ENCODE assay signal across 12 cellular contexts in genomic region chr19:14410054-14410774, GRCh38. TPM values are rescaled to one million over a fixed set of nuclear protein-coding genes. Genes with fewer than 3 reads are reported as not detected.
A peak's percentile ranks its signal among the peaks of the same experiment; 100 is the strongest.
DNase-seq lines count a peak whose midpoint lies in the region; ATAC-seq lines count a peak whose summit lies in the region.
"Had no signal": no experiment of that assay in that cellular context is flagged by ENCODE, and none has a peak within 500 bp of the region (broad histone marks: within the 10 kb centered on the region; RNA-seq: fewer than 3 reads in every experiment).

No MANE protein-coding gene starts in this region.

- ATAC-seq in central memory CD8-positive, alpha-beta T cell (replicated peaks; ENCODE audit: extremely low read depth, poor library complexity, severe bottlenecking) = peak; percentile 69

- H3K4me1 Mint-ChIP-seq in activated CD4-positive, alpha-beta memory T cell treated with anti-CD3 and anti-CD28 coated beads for 36 hours (ENCODE audit: low read depth) = peaks cover 51% of the 10 kb centered on the region
- peaks cover 75% of the 10 kb centered on the region for H3K4me1 Mint-ChIP-seq in central memory CD8-positive, alpha-beta T cell
- peaks cover 50% of the 10 kb centered on the region for H3K4me1 Mint-ChIP-seq in stimulated activated naive CD8-positive, alpha-beta T cell treated with anti-CD3 and anti-CD28 coated beads, Interleukin-15, Interleukin-2, amounts not matched to agents 100 ng/mL and 50 ng/mL, for 24 hours (ENCODE audit: low read depth)

- CTCF ChIA-PET in activated CD4-positive, alpha-beta memory T cell treated with anti-CD3 and anti-CD28 coated beads for 36 hours (lab: Charles Lee) = interaction anchor here (1.6 to 9.0 kb wide), 3 partner anchors 47 to 273 kb away, joined by 5 to 115 read pairs (median 7); no protein-coding TSS in a partner anchor

- intact Hi-C loops in activated CD4-positive, alpha-beta memory T cell treated with anti-CD3 and anti-CD28 coated beads for 36 hours (cut with micrococcal nuclease) = no loop called here

- H3K9me3 Mint-ChIP-seq in activated CD4-positive, alpha-beta memory T cell treated with anti-CD3 and anti-CD28 coated beads for 36 hours = no peaks in the 10 kb centered on the region
- no peaks in the 10 kb centered on the region for H3K9me3 Mint-ChIP-seq in central memory CD8-positive, alpha-beta T cell
- H3K9me3 Mint-ChIP-seq in stimulated activated naive CD8-positive, alpha-beta T cell treated with anti-CD3 and anti-CD28 coated beads, Interleukin-15, Interleukin-2, amounts not matched to agents 100 ng/mL and 50 ng/mL, for 24 hours = no peaks in the 10 kb centered on the region

- POLR2A ChIA-PET in activated CD4-positive, alpha-beta memory T cell treated with anti-CD3 and anti-CD28 coated beads for 36 hours (lab: Charles Lee) = interaction anchor here (0.9 to 2.1 kb wide), 5 partner anchors 8 to 59 kb away, joined by 3 to 4 read pairs (median 3); no protein-coding TSS in a partner anchor

- H3K4me3 Mint-ChIP-seq in activated CD4-positive, alpha-beta memory T cell treated with anti-CD3 and anti-CD28 coated beads for 36 hours = peak overlapping the region; percentile 41
- peak overlapping the region; percentile 76 for H3K4me3 Mint-ChIP-seq in central memory CD8-positive, alpha-beta T cell
- H3K4me3 Mint-ChIP-seq in stimulated activated naive CD8-positive, alpha-beta T cell treated with anti-CD3 and anti-CD28 coated beads, Interleukin-15, Interleukin-2, amounts not matched to agents 100 ng/mL and 50 ng/mL, for 24 hours = peak overlapping the region; percentile 59

- peak; percentile 42 for DNase-seq in activated naive CD4-positive, alpha-beta T cell treated with Interleukin-2 at 50 U/mL for 16 hours
- no peak for DNase-seq in activated naive CD4-positive, alpha-beta T cell treated with anti-CD3 and anti-CD28 coated beads, Interleukin-2, amount 50 U/mL, for 16 hours
- DNase-seq in activated CD4-positive, alpha-beta memory T cell treated with anti-CD3 and anti-CD28 coated beads for 36 hours = peak; percentile 71
- DNase-seq in central memory CD8-positive, alpha-beta T cell (ENCODE audit: low spot score in 2 of 2) = peak in 1 of 2 donors; percentile 68
- DNase-seq in Kasumi-1 (lab: John Stamatoyannopoulos, UW) (no peak), amniotic stem cell (lab: John Stamatoyannopoulos, UW) (no peak), NOMO-1 treated with DMSO at 0.1 percent for 48 hours (lab: John Stamatoyannopoulos, UW; ENCODE audit: unreplicated experiment) (no peak)
- DNase-seq: ACHN; DMS53; MV-4-11; stimulated activated CD8-positive, alpha-beta memory T cell treated with anti-CD3 and anti-CD28 coated beads, Interleukin-4, amount 100 ng/mL, for 48 hours had no signal

- no peaks in the 10 kb centered on the region for H3K27me3 Mint-ChIP-seq in activated CD4-positive, alpha-beta memory T cell treated with anti-CD3 and anti-CD28 coated beads for 36 hours
- H3K27me3 Mint-ChIP-seq in central memory CD8-positive, alpha-beta T cell = no peaks in the 10 kb centered on the region
- H3K27me3 Mint-ChIP-seq in stimulated activated naive CD8-positive, alpha-beta T cell treated with anti-CD3 and anti-CD28 coated beads, Interleukin-15, Interleukin-2, amounts not matched to agents 100 ng/mL and 50 ng/mL, for 24 hours = no peaks in the 10 kb centered on the region

- H3K36me3 Mint-ChIP-seq in activated CD4-positive, alpha-beta memory T cell treated with anti-CD3 and anti-CD28 coated beads for 36 hours = peaks cover 76% of the 10 kb centered on the region
- peaks cover 95% of the 10 kb centered on the region for H3K36me3 Mint-ChIP-seq in central memory CD8-positive, alpha-beta T cell (ENCODE audit: insufficient read depth)
- peaks cover 78% of the 10 kb centered on the region for H3K36me3 Mint-ChIP-seq in stimulated activated naive CD8-positive, alpha-beta T cell treated with anti-CD3 and anti-CD28 coated beads, Interleukin-15, Interleukin-2, amounts not matched to agents 100 ng/mL and 50 ng/mL, for 24 hours (ENCODE audit: low read depth)

- H3K27ac Mint-ChIP-seq in activated CD4-positive, alpha-beta memory T cell treated with anti-CD3 and anti-CD28 coated beads for 36 hours = peak overlapping the region; percentile 91
- peak overlapping the region; percentile 95 for H3K27ac Mint-ChIP-seq in central memory CD8-positive, alpha-beta T cell (ENCODE audit: low read depth)
- peak overlapping the region; percentile 84 for H3K27ac Mint-ChIP-seq in stimulated activated naive CD8-positive, alpha-beta T cell treated with anti-CD3 and anti-CD28 coated beads, Interleukin-15, Interleukin-2, amounts not matched to agents 100 ng/mL and 50 ng/mL, for 24 hours

RNA-seq across cellular contexts. Expression of gene DDX39A, which starts 8.9 kb away (rescaled TPM):
- total RNA-seq in activated CD4-positive, alpha-beta memory T cell treated with anti-CD3 and anti-CD28 coated beads for 36 hours = 100 to 1,000 TPM; 200 to 204 TPM

RNA-seq across cellular contexts. Expression of gene PKN1, which starts 22.9 kb away (rescaled TPM):
- 100 to 1,000 TPM; 188 to 207 TPM for total RNA-seq in activated CD4-positive, alpha-beta memory T cell treated with anti-CD3 and anti-CD28 coated beads for 36 hours

RNA-seq across cellular contexts. Expression of gene ADGRE5, which starts 29.0 kb away (rescaled TPM):
- total RNA-seq in activated CD4-positive, alpha-beta memory T cell treated with anti-CD3 and anti-CD28 coated beads for 36 hours = 100 to 1,000 TPM; 202 to 206 TPM

Comparison
In these comparisons a context has a peak if more than half of its experiments do, and no peak if none do; other contexts are left out.
1. DNase-seq: peak in activated naive CD4-positive, alpha-beta T cell treated with Interleukin-2 at 50 U/mL for 16 hours (single experiment) and activated CD4-positive, alpha-beta memory T cell treated with anti-CD3 and anti-CD28 coated beads for 36 hours (single experiment); none in activated naive CD4-positive, alpha-beta T cell treated with anti-CD3 and anti-CD28 coated beads, Interleukin-2, amount 50 U/mL, for 16 hours (single experiment), Kasumi-1 (0 of 2), amniotic stem cell (single experiment) and NOMO-1 treated with DMSO at 0.1 percent for 48 hours (single experiment).
2. Peak in every context shown above with its lines, with median percentiles within 50 percentile points of each other: H3K27ac Mint-ChIP-seq and H3K4me3 Mint-ChIP-seq.